Comparison of ENCODE assay signal across 23 cellular contexts in genomic region chr3:122536634-122537033, GRCh38. TPM values are rescaled to one million over a fixed set of nuclear protein-coding genes. Genes with fewer than 3 reads are reported as not detected.
DNase-seq lines count a peak whose midpoint lies in the region; ATAC-seq and TF ChIP-seq lines count a peak whose summit lies in the region.
"Had no signal": no experiment of that assay in that cellular context is flagged by ENCODE, and none has a peak within 500 bp of the region (broad histone marks: within the 10 kb centered on the region; RNA-seq: fewer than 3 reads in every experiment).

No MANE protein-coding gene starts in this region.

- no peaks in the 10 kb centered on the region for H3K9me2 ChIP-seq in GM23338 (ENCODE audit: insufficient read depth)

- POLR2A ChIA-PET in CD4-positive, alpha-beta memory T cell (lab: Charles Lee; ENCODE audit: partially characterized antibody): interaction anchor here (1.2 kb wide), 1 partner anchor 17 kb away, joined by 4 read pairs; no protein-coding TSS in a partner anchor
- POLR2A ChIA-PET in WTC11 (lab: Charles Lee): interaction anchor here (0.9 kb wide), 1 partner anchor 22 kb away, joined by 3 read pairs; the partner anchor contains the start of gene KPNA1

- H3K79me2 ChIP-seq in GM23338 (replicated peaks; ENCODE audit: insufficient read depth): no peaks in the 10 kb centered on the region

- 82 to 86% methylated on average over 3 of the region's 3 CpGs for WGBS in sigmoid colon, 2 donors

- no peak overlapping the region for H3K4me3 Mint-ChIP-seq in CD4-positive, alpha-beta memory T cell
- H3K4me3 Mint-ChIP-seq in GM23338: peak overlapping the region; percentile 4
- peak overlapping the region; percentile 3 for H3K4me3 Mint-ChIP-seq in WTC11

- TF ChIP-seq POLR2A in sigmoid colon (IDR thresholded peaks at IDR 0.05): no peak

- H3F3A ChIP-seq in GM23338 (replicated peaks; ENCODE audit: low read depth): no peaks in the 10 kb centered on the region

- peaks cover 70 to 85% of the 10 kb centered on the region in 2 donors for H3K36me3 Mint-ChIP-seq in CD4-positive, alpha-beta memory T cell
- H3K36me3 Mint-ChIP-seq in GM23338 (ENCODE audit: low read depth): no peaks in the 10 kb centered on the region
- no peaks in the 10 kb centered on the region for H3K36me3 Mint-ChIP-seq in WTC11

- H3K9me3 ChIP-seq in CD4-positive, alpha-beta memory T cell (ENCODE audit: control insufficient read depth in 1 of 2, low read length in 2 of 2): no peaks in the 10 kb centered on the region
- H3K9me3 ChIP-seq in sigmoid colon: no peaks in the 10 kb centered on the region

- no peak overlapping the region for H2AFZ ChIP-seq in GM23338

- no peaks in the 10 kb centered on the region for H3K9me3 Mint-ChIP-seq in CD4-positive, alpha-beta memory T cell
- H3K9me3 Mint-ChIP-seq in GM23338 (no peaks in the 10 kb centered on the region), WTC11 (no peaks in the 10 kb centered on the region)

- H3K4me1 Mint-ChIP-seq in CD4-positive, alpha-beta memory T cell: peaks cover 0 to 12% (median 7%) of the 10 kb centered on the region in 4 donors
- H3K4me1 Mint-ChIP-seq in GM23338 (peaks cover 29% of the 10 kb centered on the region), WTC11 (peaks cover 30% of the 10 kb centered on the region)

- no peaks in the 10 kb centered on the region for H3K27me3 ChIP-seq in CD4-positive, alpha-beta memory T cell (ENCODE audit: insufficient read depth, low read length)
- H3K27me3 ChIP-seq in GM23338 (ENCODE audit: insufficient read depth): no peaks in the 10 kb centered on the region
- no peaks in the 10 kb centered on the region for H3K27me3 ChIP-seq in sigmoid colon

- peak; percentile 92 for ATAC-seq in GM23338
- ATAC-seq in WTC11: peak; percentile 82
- ATAC-seq: HepG2, K562, Panc1, SK-N-SH treated with all-trans-retinoic acid at 6 μM for 48 hours had no signal

- no peak for DNase-seq in CD4-positive, alpha-beta memory T cell
- peak; percentile 74 for DNase-seq in GM23338 (ENCODE audit: low spot score)
- DNase-seq in WTC11 (ENCODE audit: low spot score): no peak
- peak; percentile 26 for DNase-seq in iPS-NIHi11 (ENCODE audit: low spot score)
- no peak for DNase-seq in hepatic stellate cell (ENCODE audit: low spot score)
- no peak for DNase-seq in sigmoid colon
- DNase-seq in KG1 (lab: John Stamatoyannopoulos, UW): no peak
- DNase-seq in NCI-H1930 (lab: John Stamatoyannopoulos, UW): no peak
- DNase-seq: DMS79 treated with DMSO at 0.1 percent for 48 hours, GOT3, NCI-H1092 treated with DMSO at 0.1 percent for 48 hours, NCI-H1436 treated with DMSO at 0.1 percent for 48 hours, NCI-H2029, NCI-H226, NCI-H524, NCI-H774, SIG-M5 had no signal

- no peaks in the 10 kb centered on the region for H4K20me1 ChIP-seq in GM23338 (replicated peaks; ENCODE audit: insufficient read depth)

- no peak overlapping the region for H3K4me3 ChIP-seq in CD4-positive, alpha-beta memory T cell (ENCODE audit: low read length in 2 of 2)
- H3K4me3 ChIP-seq in GM23338: peak overlapping the region; percentile 3; the same call in 1 of the 2 replicates
- no peak overlapping the region for H3K4me3 ChIP-seq in sigmoid colon
- H3K4me3 ChIP-seq: K562 had no signal

- peak overlapping the region; percentile 35 for H3K4me2 ChIP-seq in GM23338

- H3K27ac ChIP-seq in CD4-positive, alpha-beta memory T cell (ENCODE audit: low read depth, low read length): no peak overlapping the region
- H3K27ac ChIP-seq in GM23338 (ENCODE audit: low read depth): peak overlapping the region; percentile 30
- no peak overlapping the region for H3K27ac ChIP-seq in sigmoid colon
- H3K27ac ChIP-seq: C4-2B had no signal

- no peaks in the 10 kb centered on the region for H3K27me3 Mint-ChIP-seq in CD4-positive, alpha-beta memory T cell
- H3K27me3 Mint-ChIP-seq in GM23338 (ENCODE audit: insufficient read depth, low read depth, poor library complexity): peaks cover 10% of the 10 kb centered on the region
- no peaks in the 10 kb centered on the region for H3K27me3 Mint-ChIP-seq in WTC11 (ENCODE audit: low read depth)

- intact Hi-C loops in CD4-positive, alpha-beta memory T cell (cut with micrococcal nuclease): no loop called here
- intact Hi-C loops in sigmoid colon (cut with DNase I): no loop called here

- TF ChIP-seq CTCF in GM23338 (conservative IDR thresholded peaks at IDR 0.05; ENCODE audit: low read depth in 2 of 2) (no peak), WTC11 (IDR thresholded peaks at IDR 0.05) (no peak), sigmoid colon (IDR thresholded peaks at IDR 0.05) (no peak)

- H3K36me3 ChIP-seq in CD4-positive, alpha-beta memory T cell (ENCODE audit: insufficient read depth, low read length): peaks cover 55% of the 10 kb centered on the region
- H3K36me3 ChIP-seq in GM23338 (ENCODE audit: insufficient read depth) (no peaks in the 10 kb centered on the region), sigmoid colon (peaks cover 19 to 97% (median 55%) of the 10 kb centered on the region in 4 donors)

- no peaks in the 10 kb centered on the region for H3K4me1 ChIP-seq in CD4-positive, alpha-beta memory T cell (ENCODE audit: insufficient read depth, low read length)
- H3K4me1 ChIP-seq in GM23338 (ENCODE audit: insufficient read depth) (peaks cover 19% of the 10 kb centered on the region), sigmoid colon (no peaks in the 10 kb centered on the region)

- H3K27ac Mint-ChIP-seq in CD4-positive, alpha-beta memory T cell: peak overlapping the region in 4 of 7 donors; percentile 17 to 87 (median 58)
- H3K27ac Mint-ChIP-seq in GM23338 (peak overlapping the region; percentile 55; the same call in 1 of the 2 replicates), WTC11 (peak overlapping the region; percentile 42)

- TF ChIP-seq EP300 in sigmoid colon (IDR thresholded peaks at IDR 0.05): no peak

- CTCF ChIA-PET in CD4-positive, alpha-beta memory T cell (lab: Charles Lee; ENCODE audit: partially characterized antibody): interaction anchor here (2.1 kb wide), 1 partner anchor 142 kb away, joined by 5 read pairs; no protein-coding TSS in a partner anchor
- CTCF ChIA-PET in WTC11 (lab: Charles Lee): interaction anchor here (2.0 kb wide), 1 partner anchor 142 kb away, joined by 5 read pairs; no protein-coding TSS in a partner anchor

TF ChIP-seq in GM23338, 12 proteins besides CTCF, POLR2A, EP300 and RAD21 (continues in another document):
- TF ChIP-seq NANOG (IDR thresholded peaks at IDR 0.05; ENCODE audit: borderline replicate concordance) (0 out of 2 replicates have a peak, but pooled peaks have one; percentile 53), ZNF331 (CRISPR knock-in tag; IDR thresholded peaks at IDR 0.05; ENCODE audit: low read depth) (no peak), POLR2AphosphoS5 (IDR thresholded peaks at IDR 0.05; ENCODE audit: low read depth) (no peak), STAT1 (IDR thresholded peaks at IDR 0.05; ENCODE audit: unreplicated experiment) (no peak), JUNB (IDR thresholded peaks at IDR 0.05; ENCODE audit: unreplicated experiment) (no peak), EZH2 (IDR thresholded peaks at IDR 0.05; ENCODE audit: low read depth, unreplicated experiment) (no peak)

TF ChIP-seq in WTC11, 78 proteins besides CTCF, POLR2A, EP300 and RAD21 (continues in another document):
- TF ChIP-seq ZNF263 (CRISPR knock-in tag; IDR thresholded peaks at IDR 0.05; ENCODE audit: low read depth) (no peak), ESRRA (CRISPR knock-in tag; IDR thresholded peaks at IDR 0.05; ENCODE audit: borderline replicate concordance) (no peak), SOX15 (CRISPR knock-in tag; IDR thresholded peaks at IDR 0.05) (no peak)

RNA-seq across cellular contexts. Expression of gene KPNA1, which starts 21.9 kb away (rescaled TPM):
- total RNA-seq in CD4-positive, alpha-beta memory T cell: 10 to 100 TPM; 67.4 to 71.5 TPM
- polyA plus RNA-seq in CD4-positive, alpha-beta memory T cell: 10 to 100 TPM; 45.6 to 51.3 TPM
- 30.1 and 38.4 TPM in 2 replicates for total RNA-seq in GM23338 (2014; rRNA removed; shearing (Covaris generic))
- polyA plus RNA-seq in GM23338 (2016; fragmentation: Nextera tagmentation; extraction: Ambion mirVana) (19.8 and 20.5 TPM in 2 replicates), sigmoid colon (10 to 100 TPM in 2 of 3 donors, 1 to 10 TPM in 1; 9.6 to 12.8 (median 11.1) TPM)
- total RNA-seq in WTC11 (2021) (53.8 to 58.8 TPM (median 58.2 TPM) in 3 replicates), sigmoid colon (10 to 100 TPM; 34.9 to 50.1 (median 40.3) TPM)

RNA-seq across cellular contexts. Expression of gene PARP9, which starts 27.5 kb away (rescaled TPM):
- total RNA-seq in CD4-positive, alpha-beta memory T cell: 10 to 100 TPM; 24.0 to 26.0 TPM
- polyA plus RNA-seq in CD4-positive, alpha-beta memory T cell: 10 to 100 TPM; 23.1 to 43.4 TPM
- total RNA-seq in GM23338 (2014; rRNA removed; shearing (Covaris generic)): 2.2 and 3.9 TPM in 2 replicates
- polyA plus RNA-seq in GM23338 (2016; fragmentation: Nextera tagmentation; extraction: Ambion mirVana) (1.8 and 2.1 TPM in 2 replicates), sigmoid colon (10 to 100 TPM; 20.4 to 48.4 (median 26.8) TPM)
- total RNA-seq in WTC11 (2021) (1.8 to 2.1 TPM (median 1.9 TPM) in 3 replicates), sigmoid colon (10 to 100 TPM; 24.5 to 43.0 (median 35.3) TPM)

RNA-seq across cellular contexts. Expression of gene DTX3L, which starts 27.5 kb away (rescaled TPM):
- 10 to 100 TPM; 49.3 to 51.0 TPM for total RNA-seq in CD4-positive, alpha-beta memory T cell
- polyA plus RNA-seq in CD4-positive, alpha-beta memory T cell: 10 to 100 TPM; 14.8 to 34.4 TPM
- total RNA-seq in GM23338 (2014; rRNA removed; shearing (Covaris generic)): 6.8 TPM in 2 replicates
- polyA plus RNA-seq in GM23338 (2016; fragmentation: Nextera tagmentation; extraction: Ambion mirVana): 1.8 and 2.1 TPM in 2 replicates
- total RNA-seq in WTC11 (2021): 4.4 to 4.9 TPM (median 4.6 TPM) in 3 replicates
- 10 to 100 TPM; 18.9 to 32.6 (median 25.0) TPM for total RNA-seq in sigmoid colon
- 10 to 100 TPM in 2 of 3 donors, 1 to 10 TPM in 1; 9.6 to 33.2 (median 20.8) TPM for polyA plus RNA-seq in sigmoid colon

RNA-seq across cellular contexts. Expression of gene PARP15, which starts 40.8 kb away (rescaled TPM):
- 10 to 100 TPM; 74.5 to 78.0 TPM for total RNA-seq in CD4-positive, alpha-beta memory T cell
- 10 to 100 TPM in 1 of 2 donors, 1 to 10 TPM in 1; 7.6 to 11.9 TPM for polyA plus RNA-seq in CD4-positive, alpha-beta memory T cell
- total RNA-seq in GM23338 (2014; rRNA removed; shearing (Covaris generic)): 0.12 and 0.87 TPM in 2 replicates
- polyA plus RNA-seq in GM23338 (2016; fragmentation: Nextera tagmentation; extraction: Ambion mirVana) (0.17 and 0.39 TPM in 2 replicates), sigmoid colon (10 to 100 TPM in 1 of 3 donors, 1 to 10 TPM in 1, not detected in 1; 1.2 to 16.8 TPM)
- total RNA-seq in WTC11 (2021) (0.15 to 0.39 TPM (median 0.37 TPM) in 3 replicates), sigmoid colon (1 to 10 TPM; 1.1 to 3.9 (median 2.9) TPM)
- total RNA-seq: G401 had no signal
- polyA plus RNA-seq: HepG2 had no signal

Comparison
In these comparisons a context has a peak if more than half of its experiments do, and no peak if none do; other contexts are left out.
1. DNase-seq: peak in GM23338 (single experiment) and iPS-NIHi11 (single experiment); none in CD4-positive, alpha-beta memory T cell (0 of 5), WTC11 (single experiment), hepatic stellate cell (single experiment), sigmoid colon (single experiment), KG1 (single experiment) and NCI-H1930 (0 of 2).
2. H3K4me3 Mint-ChIP-seq: peak in GM23338 (single experiment) and WTC11 (single experiment); none in CD4-positive, alpha-beta memory T cell (0 of 8).
3. Peak in every context shown above with its lines, with median percentiles within 50 percentile points of each other: H3K27ac Mint-ChIP-seq.